Comparison of ENCODE assay signal across 8 cellular contexts in the genomic region with DNA sequence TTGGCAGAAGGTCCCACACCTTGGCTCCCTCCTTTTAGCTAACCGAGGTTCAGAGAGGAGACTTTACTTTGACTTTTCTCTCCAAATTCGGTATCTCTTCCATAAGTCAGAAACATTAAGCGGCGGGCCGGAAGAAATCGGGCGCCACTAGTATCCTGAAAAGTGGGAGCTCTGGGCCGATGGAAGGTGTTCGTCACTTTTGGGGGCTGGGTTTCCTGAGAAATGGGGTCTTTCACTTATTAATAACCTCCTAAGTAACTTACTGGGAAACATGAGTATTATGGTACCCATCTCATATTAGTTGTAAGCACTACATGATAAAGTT. TPM values are rescaled to one million over a fixed set of nuclear protein-coding genes. Genes with fewer than 3 reads are reported as not detected.
DNase-seq lines count a peak whose midpoint lies in the region; FAIRE-seq and TF ChIP-seq lines count a peak whose summit lies in the region.

No MANE protein-coding gene starts in this region.

- CTCF ChIA-PET in A673 (lab: Charles Lee), result no interaction called here

- DNase-seq in A673 (ENCODE audit: low spot score), result no peak
- DNase-seq in HL-60 (ENCODE audit: low read depth in 1 of 2, low spot score in 1 of 2), result no peak
- DNase-seq in bronchial epithelial cell (ENCODE audit: low read depth), result no peak
- DNase-seq in NCI-H187 (lab: John Stamatoyannopoulos, UW), result no peak
- no peak for DNase-seq in amniotic stem cell (lab: John Stamatoyannopoulos, UW)
- DNase-seq in HPDE6-E6E7 (ENCODE audit: extremely low spot score), result no peak
- no peak for DNase-seq in GM19239 (ENCODE audit: insufficient read length, low spot score)

- H3K4me1 ChIP-seq in A673 (ENCODE audit: insufficient read depth, low read length, poor library complexity, severe bottlenecking) (peaks cover 7% of the 10 kb centered on the region), muscle layer of colon (ENCODE audit: insufficient read depth, low read length) (peaks cover 8% of the 10 kb centered on the region)

- no TSS peak for BruUV-seq in A673 (replicated peaks; lab: Mats Ljungman, UMichigan)

- POLR2A ChIA-PET in A673 (lab: Charles Lee; ENCODE audit: low non-redundant PET), result no interaction called here

- intact Hi-C loops in A673 (cut with micrococcal nuclease; ENCODE audit: unreplicated experiment), result loop anchor here (5.0 kb wide), 1 partner anchor 85 kb away; the partner anchor contains the start of gene NR4A3

- peak overlapping the region; percentile 94 for H3K27ac ChIP-seq in A673 (ENCODE audit: low read depth, low read length, poor library complexity, severe bottlenecking)
- peak overlapping the region; percentile 88 for H3K27ac ChIP-seq in HL-60 (replicated peaks)
- H3K27ac ChIP-seq in muscle layer of colon (ENCODE audit: low read depth, low read length), result peak overlapping the region; percentile 99

- FAIRE-seq in bronchial epithelial cell (lab: Jason Lieb, UNC) (no peak), GM19239 (lab: Jason Lieb, UNC) (no peak)

- H3K4me3 ChIP-seq in A673 (ENCODE audit: low read depth, low read length, poor library complexity, severe bottlenecking) (peak overlapping the region; percentile 81), HL-60 (replicated peaks; ENCODE audit: insufficient read depth, low read length) (peak overlapping the region; percentile 98), bronchial epithelial cell (ENCODE audit: low read depth, low read length) (peak overlapping the region; percentile 81), muscle layer of colon (ENCODE audit: low read depth in 1 of 2, low read length in 2 of 2) (peak overlapping the region; percentile 85 to 91)

- H3K27me3 ChIP-seq in A673 (replicated peaks; ENCODE audit: insufficient read depth, low read depth, low read length, poor library complexity) (no peaks in the 10 kb centered on the region), HL-60 (ENCODE audit: insufficient read depth, poor library complexity, severe bottlenecking) (no peaks in the 10 kb centered on the region), bronchial epithelial cell (ENCODE audit: control insufficient read depth, insufficient read depth, low read length) (no peaks in the 10 kb centered on the region), muscle layer of colon (ENCODE audit: control insufficient read depth in 1 of 2, insufficient read depth in 2 of 2, low read length in 2 of 2) (no peaks in the 10 kb centered on the region)

- H3K9me3 ChIP-seq in A673 (ENCODE audit: low read depth, low read length, poor library complexity, severe bottlenecking) (no peaks in the 10 kb centered on the region), muscle layer of colon (ENCODE audit: low read length) (no peaks in the 10 kb centered on the region)

- peak overlapping the region; percentile 82 for H3K9ac ChIP-seq in muscle layer of colon (ENCODE audit: low read length)

- no peak for TF ChIP-seq CTCF in A673 (conservative IDR thresholded peaks at IDR 0.05; ENCODE audit: low read depth, low read length)
- TF ChIP-seq CTCF in HL-60 (IDR thresholded peaks at IDR 0.05; ENCODE audit: insufficient read depth, low read length), result no peak
- TF ChIP-seq CTCF in bronchial epithelial cell (IDR thresholded peaks at IDR 0.05; ENCODE audit: insufficient read depth, low read length, severe bottlenecking), result no peak

- H3K36me3 ChIP-seq in A673 (ENCODE audit: insufficient read depth, low read length, poor library complexity, severe bottlenecking) (no peaks in the 10 kb centered on the region), bronchial epithelial cell (ENCODE audit: control insufficient read depth, insufficient read depth, low read length) (no peaks in the 10 kb centered on the region), muscle layer of colon (ENCODE audit: insufficient read depth, low read length) (peaks cover 5% of the 10 kb centered on the region)

RNA-seq across cellular contexts. Expression of gene STX17, which starts 0.7 kb away (rescaled TPM):
- total RNA-seq in A673 (2021), result 20.9 and 26.0 TPM in 2 replicates
- total RNA-seq in bronchial epithelial cell, result 12.1 and 20.4 TPM in 2 replicates
